In genomic region chr12:98503343-98503592, GRCh38 we compare ENCODE assay signal across 8 cellular contexts. TPM values are rescaled to one million over a fixed set of nuclear protein-coding genes. Genes with fewer than 3 reads are reported as not detected.
A peak's percentile ranks its signal among the peaks of the same experiment; 100 is the strongest.
DNase-seq lines count a peak whose midpoint lies in the region; ATAC-seq, FAIRE-seq and TF ChIP-seq lines count a peak whose summit lies in the region.

No MANE protein-coding gene starts in this region.

- no peak overlapping the region for H2BK120ac ChIP-seq in neuronal stem cell (ENCODE audit: low read depth, low read length)

- H2BK5ac ChIP-seq in neuronal stem cell (ENCODE audit: low read length) = no peak overlapping the region

- H3K4me2 ChIP-seq in DND-41 (ENCODE audit: insufficient read depth, low read length) = peak overlapping the region; percentile 69
- H3K4me2 ChIP-seq in neuronal stem cell (ENCODE audit: insufficient read depth, low read length, poor library complexity, severe bottlenecking) = peak overlapping the region; percentile 75

- H3K79me1 ChIP-seq in neuronal stem cell (ENCODE audit: low read depth, low read length) = no peaks in the 10 kb centered on the region

- H3K27me3 ChIP-seq in DND-41 (ENCODE audit: insufficient read depth, low read length, poor library complexity) (no peaks in the 10 kb centered on the region), neuronal stem cell (ENCODE audit: control insufficient read depth in 3 of 3, insufficient read depth in 3 of 3, low read depth in 1 of 3, low read length in 3 of 3) (no peaks in the 10 kb centered on the region)

- no peak overlapping the region for H2BK15ac ChIP-seq in neuronal stem cell (ENCODE audit: low read length)

- H2AFZ ChIP-seq in DND-41 (ENCODE audit: low read depth, low read length) (peak overlapping the region; percentile 98), neuronal stem cell (ENCODE audit: low read length) (peak overlapping the region; percentile 88)

- H2AK5ac ChIP-seq in neuronal stem cell (ENCODE audit: low read depth, low read length) = no peak overlapping the region

- no peak overlapping the region for H2BK12ac ChIP-seq in neuronal stem cell (ENCODE audit: low read length)

- peak overlapping the region; percentile 98 for H3K9ac ChIP-seq in DND-41 (ENCODE audit: low read depth, low read length)
- no peak overlapping the region for H3K9ac ChIP-seq in neuronal stem cell (ENCODE audit: low read depth, low read length, poor library complexity)

- no peak overlapping the region for H3K14ac ChIP-seq in neuronal stem cell (ENCODE audit: low read length)

- H3K9me3 ChIP-seq in DND-41 (ENCODE audit: insufficient read depth, low read length, severe bottlenecking) = no peaks in the 10 kb centered on the region
- H3K9me3 ChIP-seq in neuronal stem cell (replicated peaks in 1 of 2; ENCODE audit: control insufficient read depth in 2 of 2, insufficient read depth in 1 of 2, low read depth in 1 of 2, low read length in 2 of 2) = no peaks in the 10 kb centered on the region

- H4K20me1 ChIP-seq in DND-41 (ENCODE audit: insufficient read depth, low read length) = no peaks in the 10 kb centered on the region

- FAIRE-seq in frontal cortex (lab: Jason Lieb, UNC) = no peak

- no peaks in the 10 kb centered on the region for H3K36me3 ChIP-seq in DND-41 (ENCODE audit: insufficient read depth, low read length)
- H3K36me3 ChIP-seq in neuronal stem cell (replicated peaks in 1 of 2; ENCODE audit: control insufficient read depth in 2 of 2, insufficient read depth in 2 of 2, low read length in 2 of 2) = no peaks in the 10 kb centered on the region

- H3K4me3 ChIP-seq in DND-41 (ENCODE audit: low read depth in 1 of 2, low read length in 2 of 2) = peak overlapping the region; percentile 71 to 78
- peak overlapping the region; percentile 73 to 85 for H3K4me3 ChIP-seq in neuronal stem cell (ENCODE audit: low read length in 2 of 2)

- no peak overlapping the region for H3K18ac ChIP-seq in neuronal stem cell (ENCODE audit: low read length)

- H3K27ac ChIP-seq in DND-41 (ENCODE audit: low read length) = peak overlapping the region; percentile 100
- H3K27ac ChIP-seq in neuronal stem cell (replicated peaks; ENCODE audit: low read length) = peak overlapping the region; percentile 98
- peak overlapping the region; percentile 93 for H3K27ac ChIP-seq in substantia nigra (ENCODE audit: low read depth, low read length, poor library complexity, severe bottlenecking)

- no peak overlapping the region for H4K91ac ChIP-seq in neuronal stem cell (ENCODE audit: low read depth, low read length, poor library complexity)

- no peak overlapping the region for H4K8ac ChIP-seq in neuronal stem cell (ENCODE audit: low read depth, low read length)

- DNase-seq in DND-41 (peak; percentile 88), KBM-7 (peak; percentile 95), SHP77 treated with DMSO at 0.1 percent for 48 hours (lab: John Stamatoyannopoulos, UW) (peak; percentile 85), frontal cortex (ENCODE audit: low spot score in 2 of 2) (peak; percentile 56 to 79), neuronal stem cell (ENCODE audit: low spot score) (peak; percentile 97), substantia nigra (lab: John Stamatoyannopoulos, UW) (peak; percentile 17 to 94 (median 81))
- peak; percentile 86 for DNase-seq in activated naive CD4-positive, alpha-beta T cell treated with Interleukin-2 at 50 U/mL for 16 hours

- H3K4ac ChIP-seq in neuronal stem cell (ENCODE audit: low read length) = no peak overlapping the region

- in situ Hi-C loops in KBM-7 (cut with MboI; ENCODE audit: low pct_unique_long_range_greater_than_20kb, low sequenced_read_pairs) = no loop called here

- peak; percentile 71 for ATAC-seq in DND-41 (ENCODE audit: insufficient read depth, low read depth)
- ATAC-seq in GM21723 (IDR thresholded peaks at IDR 0.05; ENCODE audit: unreplicated experiment) = peak; percentile 65

- no CpG with 5 or more reads among the region's 16 CpGs for WGBS in neuronal stem cell (ENCODE audit: extremely low coverage in 2 of 2, insufficient read length in 2 of 2, insufficient replicate concordance in 1 of 2), 2 donors

- H3K23ac ChIP-seq in neuronal stem cell (ENCODE audit: low read depth, low read length, poor library complexity) = no peak overlapping the region

- H3K79me2 ChIP-seq in DND-41 (ENCODE audit: insufficient read depth, low read length) = no peaks in the 10 kb centered on the region

- H3K4me1 ChIP-seq in DND-41 (ENCODE audit: insufficient read depth, low read length) (peaks cover 10% of the 10 kb centered on the region), neuronal stem cell (ENCODE audit: control insufficient read depth in 2 of 2, insufficient read depth in 1 of 2, low read depth in 1 of 2, low read length in 2 of 2) (no peaks in the 10 kb centered on the region)

- TF ChIP-seq CTCF in DND-41 (IDR thresholded peaks at IDR 0.05; ENCODE audit: borderline replicate concordance, extremely low read depth, low read length, poor library complexity, severe bottlenecking) = no peak

RNA-seq across cellular contexts. Expression of gene TMPO, which starts 12.1 kb away (rescaled TPM):
- 146 TPM for total RNA-seq in frontal cortex
- 151 TPM for polyA plus RNA-seq in neuronal stem cell (2013, experiment 1 of 2)
- 158 TPM for polyA plus RNA-seq in neuronal stem cell (2013, experiment 2 of 2)

Comparison
In these comparisons a context has a peak if more than half of its experiments do, and no peak if none do; other contexts are left out.
1. Peak in every context shown above with its lines: DNase-seq, ATAC-seq, H3K4me3 ChIP-seq and H3K27ac ChIP-seq.